ENCODE assay signal across 10 cellular contexts in the genomic region with DNA sequence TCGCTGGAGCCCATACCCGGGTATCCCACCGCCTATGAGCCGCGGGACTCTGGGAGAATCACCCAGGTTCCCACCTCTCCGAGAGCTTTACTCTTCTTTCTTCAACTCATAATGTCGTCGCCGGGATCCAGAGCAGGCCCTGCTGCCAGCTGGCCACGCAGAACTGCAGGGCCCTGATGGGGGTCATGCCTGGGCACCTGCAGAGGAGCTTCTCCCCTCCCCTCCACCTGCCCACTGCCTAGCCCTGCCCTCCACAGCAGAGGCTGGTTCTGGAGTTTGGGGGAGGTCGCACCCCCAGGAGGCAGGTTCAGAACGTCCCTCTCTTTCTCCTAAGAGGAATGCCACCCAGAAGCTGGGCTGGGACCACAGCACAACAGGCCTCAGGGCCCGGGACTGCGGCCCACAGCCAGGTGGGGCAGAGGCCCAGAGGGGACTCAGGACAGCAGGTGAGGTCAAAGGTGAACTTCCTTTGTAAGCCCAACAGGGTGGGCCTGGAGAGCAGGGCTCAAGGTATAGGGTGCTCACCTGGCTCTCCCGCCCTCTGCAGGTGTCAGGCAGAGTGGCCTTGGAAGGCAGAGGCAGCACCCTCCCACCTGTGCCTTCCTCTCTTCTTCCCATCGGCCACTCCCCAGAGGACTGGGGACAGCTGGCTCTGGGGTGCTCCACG. TPM values are rescaled to one million over a fixed set of nuclear protein-coding genes. Genes with fewer than 3 reads are reported as not detected.
DNase-seq lines count a peak whose midpoint lies in the region; ATAC-seq, FAIRE-seq and TF ChIP-seq lines count a peak whose summit lies in the region.
"Had no signal": no experiment of that assay in that cellular context is flagged by ENCODE, and none has a peak within 500 bp of the region (broad histone marks: within the 10 kb centered on the region; RNA-seq: fewer than 3 reads in every experiment).

No MANE protein-coding gene starts in this region.

- peaks cover 47% of the 10 kb centered on the region for H3K36me3 Mint-ChIP-seq in Calu3 (ENCODE audit: insufficient read depth, unreplicated experiment)

- H3K4me2 ChIP-seq in GM12878 (ENCODE audit: control insufficient read depth, insufficient read depth) (peak overlapping the region; percentile 99), osteoblast (ENCODE audit: insufficient read depth, low read length) (no peak overlapping the region)

- H3K27me3 Mint-ChIP-seq in Calu3 (ENCODE audit: unreplicated experiment), result no peaks in the 10 kb centered on the region

- H3K27ac Mint-ChIP-seq in Calu3 (ENCODE audit: unreplicated experiment), result peak overlapping the region; percentile 81

- SMC1A ChIA-PET in GM12878 (lab: Charles Lee; ENCODE audit: uncharacterized antibody, unreplicated experiment), result interaction anchor here (0.5 to 3.6 kb wide), 8 partner anchors 23 to 151 kb away, joined by 3 to 20 read pairs (median 4); no protein-coding TSS in a partner anchor

- TF ChIP-seq POLR2A in GM12878 (IDR thresholded peaks at IDR 0.05; ENCODE audit: low read depth, low read length), result no peak

- 96% methylated on average over 17 of the region's 17 CpGs for WGBS in GM12878 (ENCODE audit: insufficient coverage, insufficient replicate concordance, low lambda C conversion rate, missing lambda C conversion rate)

- H3K36me3 ChIP-seq in GM12878 (ENCODE audit: control insufficient read depth in 2 of 2, insufficient read depth in 2 of 2, low read length in 1 of 2), result peaks cover 0 to 3% of the 10 kb centered on the region in 2 experiments; a peak in 2 of 4 replicates
- no peaks in the 10 kb centered on the region for H3K36me3 ChIP-seq in osteoblast (ENCODE audit: insufficient read depth, low read length)

- H3K4me3 ChIP-seq in GM12878 (peak overlapping the region; percentile 90; the same call in 1 of the 2 replicates), osteoblast (ENCODE audit: insufficient read depth, low read length) (no peak overlapping the region)

- H3K4me1 ChIP-seq in GM12878 (ENCODE audit: control insufficient read depth, insufficient read depth, low read length), result peaks cover 53% of the 10 kb centered on the region
- peaks cover 17% of the 10 kb centered on the region for H3K4me1 ChIP-seq in osteoblast (ENCODE audit: insufficient read depth, low read length)

- in situ Hi-C loops in GM12878 (cut with MboI), result no loop called here

- no peak for TF ChIP-seq RAD21 in GM12878 (IDR thresholded peaks at IDR 0.05; ENCODE audit: insufficient read depth, low read depth, low read length)

- ATAC-seq in GM12878 (no peak), GM21526 (IDR thresholded peaks at IDR 0.05; ENCODE audit: low FRiP score, unreplicated experiment) (no peak)

- no peaks in the 10 kb centered on the region for H3K9me3 Mint-ChIP-seq in Calu3 (ENCODE audit: low read depth, unreplicated experiment)

- H3K9me3 ChIP-seq in GM12878 (replicated peaks; ENCODE audit: control insufficient read depth, insufficient read depth, low read length), result no peaks in the 10 kb centered on the region
- no peaks in the 10 kb centered on the region for H3K9me3 ChIP-seq in osteoblast (ENCODE audit: low read depth, low read length)

- H3K27me3 ChIP-seq in GM12878 (replicated peaks in 1 of 2; ENCODE audit: control insufficient read depth in 2 of 2, insufficient read depth in 2 of 2, low read length in 1 of 2), result no peaks in the 10 kb centered on the region
- H3K27me3 ChIP-seq in osteoblast (ENCODE audit: insufficient read depth, low read length), result no peaks in the 10 kb centered on the region

- TF ChIP-seq CTCF in Calu3 (IDR thresholded peaks at IDR 0.05; ENCODE audit: unreplicated experiment), result no peak
- TF ChIP-seq CTCF in GM12878 (IDR thresholded peaks at IDR 0.05 in 2 of 3, conservative IDR thresholded peaks at IDR 0.05 in 1 of 3; ENCODE audit: control insufficient read depth in 2 of 3, extremely low read depth in 1 of 3, insufficient read depth in 1 of 3, low read depth in 3 of 3, low read length in 3 of 3), result 0 out of 6 replicates have a peak, but pooled peaks of 1 of the 3 experiments have one; percentile 3
- no peak for TF ChIP-seq CTCF in osteoblast (IDR thresholded peaks at IDR 0.05; ENCODE audit: extremely low read depth, low read depth, low read length)

- CTCF ChIA-PET in Calu3 (lab: Charles Lee) (interaction anchor here (0.5 to 3.1 kb wide), 3 partner anchors 10 to 127 kb away, joined by 3 to 12 read pairs (median 5); no protein-coding TSS in a partner anchor), GM12878 (lab: Yijun Ruan, JAX) (interaction anchor here (0.7 to 3.5 kb wide), 6 partner anchors 14 to 234 kb away, joined by 3 to 28 read pairs (median 4); no protein-coding TSS in a partner anchor)

- H4K20me1 ChIP-seq in GM12878 (ENCODE audit: control insufficient read depth, insufficient read depth) (no peaks in the 10 kb centered on the region), osteoblast (ENCODE audit: insufficient read depth, low read length) (no peaks in the 10 kb centered on the region)

- H3K4me1 Mint-ChIP-seq in Calu3 (ENCODE audit: low read depth, unreplicated experiment), result peaks cover 68% of the 10 kb centered on the region

- no peak overlapping the region for H2AFZ ChIP-seq in GM12878 (ENCODE audit: control insufficient read depth, low read depth, low read length)
- H2AFZ ChIP-seq in osteoblast (ENCODE audit: low read length), result no peak overlapping the region

- no peak for FAIRE-seq in GM12878 (lab: Jason Lieb, UNC)
- FAIRE-seq: GM18507 had no signal

- RAD21 ChIA-PET in GM12878 (lab: Charles Lee; ENCODE audit: unreplicated experiment), result interaction anchor here (0.9 to 3.4 kb wide), 7 partner anchors 8 to 88 kb away, joined by 3 to 23 read pairs (median 5); partner anchors contain the start of gene CDC42EP2

- DNase-seq in Calu3 (no peak), HT-29 (ENCODE audit: low spot score) (peak; percentile 58), GM12878 (ENCODE audit: low read depth, low spot score) (no peak), osteoblast (ENCODE audit: insufficient read length, low spot score, missing footprints) (peak; percentile 21), DMS 273 treated with DMSO at 0.1 percent for 48 hours (lab: John Stamatoyannopoulos, UW) (no peak), glomerular visceral epithelial cell (ENCODE audit: extremely low spot score) (no peak), cortex of kidney (lab: John Stamatoyannopoulos, UW) (no peak)
- DNase-seq: stimulated activated CD4-positive, alpha-beta T cell treated with anti-CD3 and anti-CD28 coated beads, Interleukin-2, amount 100 ng/mL, for 24 hours had no signal

- POLR2A ChIA-PET in GM12878 (lab: Charles Lee), result interaction anchor here (0.7 to 1.8 kb wide), 3 partner anchors 34 to 144 kb away, joined by 3 to 5 read pairs (median 4); partner anchors contain the start of gene SCYL1

- peak overlapping the region; percentile 51; the same call in 1 of the 2 replicates for H3K9ac ChIP-seq in GM12878 (ENCODE audit: control insufficient read depth, insufficient read depth, low read length)

- no peak overlapping the region for H3K4me3 Mint-ChIP-seq in Calu3 (ENCODE audit: low read depth, unreplicated experiment)

- no TSS peak for BruUV-seq in Calu3 (replicated peaks; lab: Mats Ljungman, UMichigan)
- BruUV-seq in GM12878 (replicated peaks; lab: Mats Ljungman, UMichigan), result no TSS peak

- H3K79me2 ChIP-seq in GM12878 (ENCODE audit: control insufficient read depth, insufficient read depth, low read length) (peaks cover 13% of the 10 kb centered on the region), osteoblast (ENCODE audit: insufficient read depth, low read length) (peaks cover 7% of the 10 kb centered on the region)

- no peak for TF ChIP-seq EP300 in GM12878 (IDR thresholded peaks at IDR 0.05; ENCODE audit: borderline replicate concordance in 1 of 2, control insufficient read depth in 1 of 2, low read depth in 2 of 2, low read length in 2 of 2)

- H3K27ac ChIP-seq in GM12878 (ENCODE audit: control insufficient read depth, insufficient read depth) (peak overlapping the region; percentile 99; the same call in 1 of the 2 replicates), osteoblast (ENCODE audit: low read depth, low read length) (no peak overlapping the region)

- intact Hi-C loops in Calu3 (cut with micrococcal nuclease; ENCODE audit: unreplicated experiment), result loop anchor here (5.0 kb wide), 1 partner anchor 37 kb away; no protein-coding TSS in a partner anchor
- intact Hi-C loops in GM12878 (cut with micrococcal nuclease; ENCODE audit: unreplicated experiment), result loop anchor here (5.0 kb wide), 1 partner anchor 117 kb away; the partner anchor contains the start of gene MALAT1

RNA-seq across cellular contexts. Expression of gene SLC25A45, which starts 1.9 kb away (rescaled TPM):
- total RNA-seq in Calu3 (2022), result 2.9 and 4.0 TPM in 2 replicates
- 5.8 and 8.8 TPM in 2 replicates for total RNA-seq in HT-29 (2014; rRNA removed; shearing (Covaris generic))
- total RNA-seq in GM12878 (2013; cell fraction: nucleolus; rRNA removed), result 23.1 and 23.7 TPM in 2 replicates
- 19.4 and 22.8 TPM in 2 replicates for total RNA-seq in GM12878 (2014; rRNA removed)
- 10.8 and 13.1 TPM in 2 replicates for total RNA-seq in GM12878 (2014; rRNA removed; fragmentation: Illumina TruSeq; extraction: Trizol)
- total RNA-seq in GM12878 (2021), result 28.6 and 29.1 TPM in 2 replicates
- polyA plus RNA-seq in GM12878 (2011; ENCODE audit: low read depth), result 10.7 TPM
- 9.2 and 15.4 TPM in 2 replicates for polyA plus RNA-seq in GM12878 (2011; rRNA removed)
- polyA plus RNA-seq in GM12878 (2011; cell fraction: cytosol; rRNA removed), result 20.7 and 25.7 TPM in 2 replicates
- 46.7 and 57.3 TPM in 2 replicates for polyA plus RNA-seq in GM12878 (2011; cell fraction: nucleus; rRNA removed)
- polyA plus RNA-seq in GM12878 (2012), result 17.8 and 25.4 TPM in 2 replicates
- polyA plus RNA-seq in GM12878 (2014; fragmentation: Illumina TruSeq; extraction: Trizol), result 15.5 and 17.8 TPM in 2 replicates
- 1 to 10 TPM; 4.1 to 9.7 TPM for polyA plus RNA-seq in GM12878 (2014; fragmentation: Nextera tagmentation; extraction: Ambion mirVana)
- polyA plus RNA-seq in GM12878 (2014; rRNA removed), result 33.7 and 35.5 TPM in 2 replicates
- polyA plus RNA-seq in GM12878 (2016; fragmentation: Nextera tagmentation; extraction: Ambion mirVana), result 10 to 100 TPM; 31.0 to 35.2 TPM
- polyA minus RNA-seq in GM12878 (2011; rRNA and poly(A)+ RNA removed), result 3.9 and 9.1 TPM in 2 replicates
- 1.9 and 4.7 TPM in 2 replicates for polyA minus RNA-seq in GM12878 (2011; cell fraction: cytosol; rRNA and poly(A)+ RNA removed)
- polyA minus RNA-seq in GM12878 (2011; cell fraction: nucleus; rRNA and poly(A)+ RNA removed), result 6.6 and 8.6 TPM in 2 replicates
- 4.1 and 4.3 TPM in 2 replicates for total RNA-seq in osteoblast

RNA-seq across cellular contexts. Expression of gene FRMD8, which starts 5.8 kb away (rescaled TPM):
- total RNA-seq in Calu3 (2022), result 40.2 and 51.9 TPM in 2 replicates
- total RNA-seq in HT-29 (2014; rRNA removed; shearing (Covaris generic)), result 102 and 106 TPM in 2 replicates
- total RNA-seq in GM12878 (2013; cell fraction: nucleolus; rRNA removed), result 52.5 and 60.5 TPM in 2 replicates
- total RNA-seq in GM12878 (2014; rRNA removed), result 40.9 and 47.5 TPM in 2 replicates
- total RNA-seq in GM12878 (2014; rRNA removed; fragmentation: Illumina TruSeq; extraction: Trizol), result 12.2 and 14.3 TPM in 2 replicates
- total RNA-seq in GM12878 (2021), result 65.1 and 69.4 TPM in 2 replicates
- polyA plus RNA-seq in GM12878 (2011; ENCODE audit: low read depth), result 8.2 TPM
- polyA plus RNA-seq in GM12878 (2011; rRNA removed), result 8.0 and 18.4 TPM in 2 replicates
- polyA plus RNA-seq in GM12878 (2011; cell fraction: cytosol; rRNA removed), result 28.1 and 42.6 TPM in 2 replicates
- polyA plus RNA-seq in GM12878 (2011; cell fraction: nucleus; rRNA removed), result 58.9 and 140 TPM in 2 replicates
- 14.9 and 21.0 TPM in 2 replicates for polyA plus RNA-seq in GM12878 (2012)
- 6.6 and 14.0 TPM in 2 replicates for polyA plus RNA-seq in GM12878 (2014; fragmentation: Illumina TruSeq; extraction: Trizol)
- 1 to 10 TPM; 8.3 TPM for polyA plus RNA-seq in GM12878 (2014; fragmentation: Nextera tagmentation; extraction: Ambion mirVana)
- 53.8 and 55.9 TPM in 2 replicates for polyA plus RNA-seq in GM12878 (2014; rRNA removed)
- polyA plus RNA-seq in GM12878 (2016; fragmentation: Nextera tagmentation; extraction: Ambion mirVana), result 10 to 100 TPM; 37.7 to 42.4 TPM
- 26.0 and 32.5 TPM in 2 replicates for polyA minus RNA-seq in GM12878 (2011; rRNA and poly(A)+ RNA removed)
- 21.4 and 21.8 TPM in 2 replicates for polyA minus RNA-seq in GM12878 (2011; cell fraction: cytosol; rRNA and poly(A)+ RNA removed)
- 33.6 and 61.0 TPM in 2 replicates for polyA minus RNA-seq in GM12878 (2011; cell fraction: nucleus; rRNA and poly(A)+ RNA removed)
- 62.2 and 78.2 TPM in 2 replicates for total RNA-seq in osteoblast

RNA-seq across cellular contexts. Expression of gene TIGD3, which starts 26.0 kb away (rescaled TPM):
- 0.73 and 1.5 TPM in 2 replicates for total RNA-seq in Calu3 (2022)
- total RNA-seq in HT-29 (2014; rRNA removed; shearing (Covaris generic)), result 2.9 and 3.0 TPM in 2 replicates
- total RNA-seq in GM12878 (2013; cell fraction: nucleolus; rRNA removed), result 0.79 and 1.3 TPM in 2 replicates
- 1.3 and 1.4 TPM in 2 replicates for total RNA-seq in GM12878 (2014; rRNA removed)
- 0.18 and 0.49 TPM in 2 replicates for total RNA-seq in GM12878 (2014; rRNA removed; fragmentation: Illumina TruSeq; extraction: Trizol)
- 1.2 and 1.3 TPM in 2 replicates for total RNA-seq in GM12878 (2021)
- 0.33 TPM for polyA plus RNA-seq in GM12878 (2011; ENCODE audit: low read depth)
- 0.20 and 0.41 TPM in 2 replicates for polyA plus RNA-seq in GM12878 (2011; rRNA removed)
- polyA plus RNA-seq in GM12878 (2011; cell fraction: cytosol; rRNA removed), result 0.37 and 0.59 TPM in 2 replicates
- 0.96 and 1.4 TPM in 2 replicates for polyA plus RNA-seq in GM12878 (2011; cell fraction: nucleus; rRNA removed)
- 0.50 and 0.94 TPM in 2 replicates for polyA plus RNA-seq in GM12878 (2012)
- 0.25 and 0.52 TPM in 2 replicates for polyA plus RNA-seq in GM12878 (2014; fragmentation: Illumina TruSeq; extraction: Trizol)
- polyA plus RNA-seq in GM12878 (2014; fragmentation: Nextera tagmentation; extraction: Ambion mirVana), result under 1 TPM; 0.13 TPM
- 0.66 and 1.00 TPM in 2 replicates for polyA plus RNA-seq in GM12878 (2014; rRNA removed)
- polyA plus RNA-seq in GM12878 (2016; fragmentation: Nextera tagmentation; extraction: Ambion mirVana), result under 1 TPM; 0.64 to 0.95 TPM
- 0.44 and 0.82 TPM in 2 replicates for polyA minus RNA-seq in GM12878 (2011; rRNA and poly(A)+ RNA removed)
- not detected in 2 replicates for polyA minus RNA-seq in GM12878 (2011; cell fraction: cytosol; rRNA and poly(A)+ RNA removed)
- polyA minus RNA-seq in GM12878 (2011; cell fraction: nucleus; rRNA and poly(A)+ RNA removed), result 0.24 and 0.67 TPM in 2 replicates
- not detected in 2 replicates for total RNA-seq in osteoblast

RNA-seq across cellular contexts. Expression of gene NEAT1, which starts 42.0 kb away (rescaled TPM):
- total RNA-seq in Calu3 (2022) (605 and 821 TPM in 2 replicates), GM12878 (2014; rRNA removed) (13.6 and 14.0 TPM in 2 replicates), GM12878 (2014; rRNA removed; fragmentation: Illumina TruSeq; extraction: Trizol) (40.5 and 44.2 TPM in 2 replicates), GM12878 (2021) (174 and 225 TPM in 2 replicates), osteoblast (818 and 1,122 TPM in 2 replicates)
- total RNA-seq in HT-29 (2014; rRNA removed; shearing (Covaris generic)), result 50.1 and 61.5 TPM in 2 replicates
- total RNA-seq in GM12878 (2013; cell fraction: nucleolus; rRNA removed), result 259 and 262 TPM in 2 replicates
- polyA plus RNA-seq in GM12878 (2011; ENCODE audit: low read depth), result 275 TPM
- polyA plus RNA-seq in GM12878 (2011; rRNA removed) (151 and 247 TPM in 2 replicates), GM12878 (2014; fragmentation: Illumina TruSeq; extraction: Trizol) (167 and 254 TPM in 2 replicates), GM12878 (2014; fragmentation: Nextera tagmentation; extraction: Ambion mirVana) (10 to 100 TPM; 24.3 to 98.2 TPM), GM12878 (2014; rRNA removed) (314 and 328 TPM in 2 replicates), GM12878 (2016; fragmentation: Nextera tagmentation; extraction: Ambion mirVana) (10 to 100 TPM; 27.7 to 28.3 TPM)
- 64.2 and 104 TPM in 2 replicates for polyA plus RNA-seq in GM12878 (2011; cell fraction: cytosol; rRNA removed)
- 342 and 617 TPM in 2 replicates for polyA plus RNA-seq in GM12878 (2011; cell fraction: nucleus; rRNA removed)
- polyA plus RNA-seq in GM12878 (2012), result 284 and 343 TPM in 2 replicates
- 72.0 and 79.5 TPM in 2 replicates for polyA minus RNA-seq in GM12878 (2011; rRNA and poly(A)+ RNA removed)
- polyA minus RNA-seq in GM12878 (2011; cell fraction: cytosol; rRNA and poly(A)+ RNA removed), result 13.8 and 14.9 TPM in 2 replicates
- polyA minus RNA-seq in GM12878 (2011; cell fraction: nucleus; rRNA and poly(A)+ RNA removed), result 125 and 169 TPM in 2 replicates

RNA-seq across cellular contexts. Expression of gene DPF2, which starts 46.9 kb away (rescaled TPM):
- total RNA-seq in Calu3 (2022), result 57.5 and 61.1 TPM in 2 replicates
- 28.8 and 30.2 TPM in 2 replicates for total RNA-seq in HT-29 (2014; rRNA removed; shearing (Covaris generic))
- total RNA-seq in GM12878 (2013; cell fraction: nucleolus; rRNA removed), result 54.0 and 61.9 TPM in 2 replicates
- total RNA-seq in GM12878 (2014; rRNA removed), result 34.0 and 36.2 TPM in 2 replicates
- 27.5 and 27.9 TPM in 2 replicates for total RNA-seq in GM12878 (2014; rRNA removed; fragmentation: Illumina TruSeq; extraction: Trizol)
- 49.2 and 57.3 TPM in 2 replicates for total RNA-seq in GM12878 (2021)
- polyA plus RNA-seq in GM12878 (2011; ENCODE audit: low read depth), result 20.0 TPM
- 24.3 and 29.4 TPM in 2 replicates for polyA plus RNA-seq in GM12878 (2011; rRNA removed)
- 40.3 and 53.9 TPM in 2 replicates for polyA plus RNA-seq in GM12878 (2011; cell fraction: cytosol; rRNA removed)
- 79.8 and 81.5 TPM in 2 replicates for polyA plus RNA-seq in GM12878 (2011; cell fraction: nucleus; rRNA removed)
- 37.2 and 38.7 TPM in 2 replicates for polyA plus RNA-seq in GM12878 (2012)
- polyA plus RNA-seq in GM12878 (2014; fragmentation: Illumina TruSeq; extraction: Trizol), result 44.0 and 54.1 TPM in 2 replicates
- polyA plus RNA-seq in GM12878 (2014; fragmentation: Nextera tagmentation; extraction: Ambion mirVana), result 10 to 100 TPM; 14.7 to 15.0 TPM
- 32.0 and 33.1 TPM in 2 replicates for polyA plus RNA-seq in GM12878 (2014; rRNA removed)
- 10 to 100 TPM; 56.8 to 60.0 TPM for polyA plus RNA-seq in GM12878 (2016; fragmentation: Nextera tagmentation; extraction: Ambion mirVana)
- 28.1 and 45.1 TPM in 2 replicates for polyA minus RNA-seq in GM12878 (2011; rRNA and poly(A)+ RNA removed)
- polyA minus RNA-seq in GM12878 (2011; cell fraction: cytosol; rRNA and poly(A)+ RNA removed), result 15.8 and 23.3 TPM in 2 replicates
- 19.9 and 34.4 TPM in 2 replicates for polyA minus RNA-seq in GM12878 (2011; cell fraction: nucleus; rRNA and poly(A)+ RNA removed)
- total RNA-seq in osteoblast, result 44.2 and 48.1 TPM in 2 replicates

Comparison
In these comparisons a context has a peak if more than half of its experiments do, and no peak if none do; other contexts are left out.
1. DNase-seq: peak in HT-29 (single experiment) and osteoblast (single experiment); none in Calu3 (single experiment), GM12878 (single experiment), DMS 273 treated with DMSO at 0.1 percent for 48 hours (single experiment), glomerular visceral epithelial cell (single experiment) and cortex of kidney (single experiment).